In the genomic region with DNA sequence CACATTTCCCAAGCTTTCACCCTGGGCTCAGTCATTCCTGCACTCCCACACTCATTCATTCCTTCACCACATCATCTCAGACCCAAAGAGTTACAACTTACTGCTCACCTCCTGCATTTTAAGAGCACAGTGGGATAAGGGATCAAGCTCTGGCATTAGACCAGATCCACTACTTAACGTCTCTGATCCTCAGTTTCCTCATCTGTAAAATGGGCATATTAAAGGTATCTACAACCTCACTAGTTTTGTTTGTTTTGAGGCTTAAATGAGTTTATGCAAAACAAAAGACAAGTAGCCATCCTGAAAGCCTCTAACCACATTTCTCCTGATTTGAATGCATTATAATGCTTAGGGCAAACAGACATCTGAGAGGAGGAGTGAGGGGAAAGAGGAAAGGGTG, we compare ENCODE assay signal across 39 cellular contexts.
"Had no signal": no experiment of that assay in that cellular context is flagged by ENCODE, and none has a peak within 500 bp of the region (broad histone marks: within the 10 kb centered on the region; RNA-seq: fewer than 3 reads in every experiment).

No MANE protein-coding gene starts in this region.

- ATAC-seq: activated CD8-positive, alpha-beta T cell treated with anti-CD3 and anti-CD28 coated beads for 36 hours; activated naive CD4-positive, alpha-beta T cell treated with anti-CD3 and anti-CD28 coated beads, Interleukin-2, amount 50 U/mL, for 72 hours; activated T-cell treated with anti-CD3 and anti-CD28 coated beads, Interleukin-2, amount 50 U/mL, for 4 hours; activated T-cell treated with anti-CD3 and anti-CD28 coated beads, Interleukin-2, amount 50 U/mL, for 72 hours; activated T-helper 17 cell treated with anti-CD3 and anti-CD28 coated beads, Interleukin-2, amount 50 U/mL, for 72 hours; body of pancreas had no signal

- H3K27me3 ChIP-seq: adrenal gland, body of pancreas, brain microvascular endothelial cell, breast epithelium, cardiac muscle cell had no signal

- H3K27me3 Mint-ChIP-seq: activated B cell treated with CpG ODN at 0.5 μM for 24 hours; activated CD4-positive, alpha-beta memory T cell treated with anti-CD3 and anti-CD28 coated beads for 36 hours; activated CD4-positive, alpha-beta T cell treated with anti-CD3 and anti-CD28 coated beads, Interleukin-2, amount 10 ng/mL, durations not matched to agents 24 days and 14 days; activated CD8-positive, alpha-beta T cell treated with anti-CD3 and anti-CD28 coated beads for 36 hours; activated naive CD4-positive, alpha-beta T cell treated with anti-CD3 and anti-CD28 coated beads, Interleukin-2, amount 10 ng/mL, durations not matched to agents 7 days and 5 days; activated naive CD8-positive, alpha-beta T cell treated with anti-CD3 and anti-CD28 coated beads for 36 hours; activated T-helper 17 cell treated with anti-CD3 and anti-CD28 coated beads, Interleukin-2, amount 50 U/mL, for 72 hours; central memory CD8-positive, alpha-beta T cell had no signal

- H3K4me3 ChIP-seq: adrenal gland, body of pancreas, breast epithelium, cardiac muscle cell had no signal

- H3K36me3 Mint-ChIP-seq: activated CD4-positive, alpha-beta memory T cell treated with anti-CD3 and anti-CD28 coated beads for 36 hours; activated naive CD4-positive, alpha-beta T cell treated with anti-CD3 and anti-CD28 coated beads, Interleukin-2, amount 50 U/mL, for 72 hours had no signal

- H3K4me1 ChIP-seq: adrenal gland, breast epithelium had no signal

- H3K4me1 Mint-ChIP-seq: activated T-helper 17 cell treated with anti-CD3 and anti-CD28 coated beads, Interleukin-2, amount 50 U/mL, for 72 hours had no signal

- H3K36me3 ChIP-seq: adrenal gland, brain microvascular endothelial cell, breast epithelium, cardiac muscle cell had no signal

- H3K4me3 Mint-ChIP-seq: activated B cell treated with CpG ODN at 0.5 μM for 24 hours; activated CD4-positive, alpha-beta memory T cell treated with anti-CD3 and anti-CD28 coated beads for 36 hours; activated CD4-positive, alpha-beta T cell treated with anti-CD3 and anti-CD28 coated beads, Interleukin-2, amount 10 ng/mL, durations not matched to agents 24 days and 14 days; activated CD8-positive, alpha-beta T cell treated with anti-CD3 and anti-CD28 coated beads for 36 hours; activated naive CD4-positive, alpha-beta T cell treated with anti-CD3 and anti-CD28 coated beads, Interleukin-2, amount 10 ng/mL, durations not matched to agents 7 days and 5 days; activated naive CD8-positive, alpha-beta T cell treated with anti-CD3 and anti-CD28 coated beads for 36 hours; activated T-cell treated with anti-CD3 and anti-CD28 coated beads, Interleukin-2, amount 50 U/mL, for 4 hours; activated T-cell treated with anti-CD3 and anti-CD28 coated beads, Interleukin-2, amount 50 U/mL, for 72 hours; activated T-helper 1 cell treated with anti-CD3 and anti-CD28 coated beads, Interleukin-12 subunit alpha, Interleukin-12 subunit beta, Interleukin-2, Interleukin-4 antibody, amounts not matched to agents 30 ng/mL and 10 ng/mL and 1 ng/mL, durations not matched to agents 14 hours and 24 hours and 36 hours; activated T-helper 17 cell treated with anti-CD3 and anti-CD28 coated beads, Interleukin-2, amount 50 U/mL, for 72 hours; central memory CD8-positive, alpha-beta T cell; T-helper 1 cell treated with Interleukin-12 subunit alpha and Interleukin-12 subunit beta and Interleukin-4 antibody, amounts not matched to agents 30 μg/mL and 1 μg/mL, for 36 hours; T-helper 2 cell treated with Interferon-gamma antibody and Interleukin-4, amounts not matched to agents 5 μg/mL and 100 μg/mL, for 36 hours had no signal

- H3K9me3 Mint-ChIP-seq: activated B cell treated with CpG ODN at 0.5 μM for 24 hours; activated CD4-positive, alpha-beta memory T cell treated with anti-CD3 and anti-CD28 coated beads for 36 hours; activated CD4-positive, alpha-beta T cell treated with anti-CD3 and anti-CD28 coated beads, Interleukin-2, amount 10 ng/mL, durations not matched to agents 24 days and 14 days; activated CD8-positive, alpha-beta T cell treated with anti-CD3 and anti-CD28 coated beads for 36 hours; activated naive CD4-positive, alpha-beta T cell treated with anti-CD3 and anti-CD28 coated beads, Interleukin-2, amount 10 ng/mL, durations not matched to agents 7 days and 5 days; activated naive CD4-positive, alpha-beta T cell treated with anti-CD3 and anti-CD28 coated beads, Interleukin-2, amount 50 U/mL, for 72 hours; activated naive CD8-positive, alpha-beta T cell treated with anti-CD3 and anti-CD28 coated beads for 36 hours; activated T-cell treated with anti-CD3 and anti-CD28 coated beads, Interleukin-2, amount 50 U/mL, for 4 hours; activated T-cell treated with anti-CD3 and anti-CD28 coated beads, Interleukin-2, amount 50 U/mL, for 72 hours; activated T-helper 1 cell treated with anti-CD3 and anti-CD28 coated beads, Interleukin-12 subunit alpha, Interleukin-12 subunit beta, Interleukin-2, Interleukin-4 antibody, amounts not matched to agents 30 ng/mL and 10 ng/mL and 1 ng/mL, durations not matched to agents 14 hours and 24 hours and 36 hours; activated T-helper 17 cell treated with anti-CD3 and anti-CD28 coated beads, Interleukin-2, amount 50 U/mL, for 72 hours; central memory CD8-positive, alpha-beta T cell; T-helper 1 cell treated with Interleukin-12 subunit alpha and Interleukin-12 subunit beta and Interleukin-4 antibody, amounts not matched to agents 30 μg/mL and 1 μg/mL, for 36 hours; T-helper 2 cell treated with Interferon-gamma antibody and Interleukin-4, amounts not matched to agents 5 μg/mL and 100 μg/mL, for 36 hours had no signal

- H3K27ac Mint-ChIP-seq: activated B cell treated with CpG ODN at 0.5 μM for 24 hours; activated CD4-positive, alpha-beta memory T cell treated with anti-CD3 and anti-CD28 coated beads for 36 hours; activated CD4-positive, alpha-beta T cell treated with anti-CD3 and anti-CD28 coated beads, Interleukin-2, amount 10 ng/mL, durations not matched to agents 24 days and 14 days; activated CD8-positive, alpha-beta T cell treated with anti-CD3 and anti-CD28 coated beads for 36 hours; activated naive CD4-positive, alpha-beta T cell treated with anti-CD3 and anti-CD28 coated beads, Interleukin-2, amount 10 ng/mL, durations not matched to agents 7 days and 5 days; activated naive CD8-positive, alpha-beta T cell treated with anti-CD3 and anti-CD28 coated beads for 36 hours; activated T-cell treated with anti-CD3 and anti-CD28 coated beads, Interleukin-2, amount 50 U/mL, for 72 hours; activated T-helper 1 cell treated with anti-CD3 and anti-CD28 coated beads, Interleukin-12 subunit alpha, Interleukin-12 subunit beta, Interleukin-2, Interleukin-4 antibody, amounts not matched to agents 30 ng/mL and 10 ng/mL and 1 ng/mL, durations not matched to agents 14 hours and 24 hours and 36 hours; T-helper 1 cell treated with Interleukin-12 subunit alpha and Interleukin-12 subunit beta and Interleukin-4 antibody, amounts not matched to agents 30 μg/mL and 1 μg/mL, for 36 hours; T-helper 2 cell treated with Interferon-gamma antibody and Interleukin-4, amounts not matched to agents 5 μg/mL and 100 μg/mL, for 36 hours had no signal

- H3K27ac ChIP-seq: adrenal gland, body of pancreas, brain microvascular endothelial cell, breast epithelium, cardiac muscle cell, VCaP had no signal

- FAIRE-seq: astrocyte, TTC549 had no signal

- H3K9me3 ChIP-seq: adrenal gland, body of pancreas, breast epithelium had no signal

- DNase-seq: activated B cell treated with CpG ODN at 0.5 μM for 24 hours; activated CD4-positive, alpha-beta memory T cell treated with anti-CD3 and anti-CD28 coated beads for 36 hours; activated CD4-positive, alpha-beta T cell treated with anti-CD3 and anti-CD28 coated beads for 4 hours; activated CD4-positive, alpha-beta T cell treated with anti-CD3 and anti-CD28 coated beads, Interleukin-2, amount 10 ng/mL, durations not matched to agents 24 days and 14 days; activated CD4-positive, alpha-beta T cell treated with anti-CD3 and anti-CD28 coated beads, Interleukin-2, amount 50 U/mL, for 1 hour; activated CD4-positive, alpha-beta T cell treated with anti-CD3 and anti-CD28 coated beads, Interleukin-2, amount 50 U/mL, for 4 hours; activated CD4-positive, CD25-positive, alpha-beta regulatory T cell treated with anti-CD3 and anti-CD28 coated beads, Interleukin-2, amount 50 U/mL, for 72 hours; activated CD8-positive, alpha-beta memory T cell treated with anti-CD3 and anti-CD28 coated beads, Interleukin-2, amount 50 U/mL, for 4 hours; activated CD8-positive, alpha-beta T cell treated with anti-CD3 and anti-CD28 coated beads for 36 hours; activated effector memory CD4-positive, alpha-beta T cell treated with anti-CD3 and anti-CD28 coated beads, Interleukin-2, amount 50 U/mL, for 16 hours; activated gamma-delta T cell treated with Interleukin-2 at 50 U/mL for 16 hours; activated naive CD4-positive, alpha-beta T cell treated with anti-CD3 and anti-CD28 coated beads, Interleukin-2, amount 10 ng/mL, durations not matched to agents 7 days and 5 days; activated naive CD4-positive, alpha-beta T cell treated with Interleukin-2 at 50 U/mL for 16 hours; activated naive CD8-positive, alpha-beta T cell treated with anti-CD3 and anti-CD28 coated beads for 36 hours; activated T-cell treated with anti-CD3 and anti-CD28 coated beads for 4 hours; activated T-cell treated with anti-CD3 and anti-CD28 coated beads, Interleukin-2, amount 50 U/mL, for 1 hour; activated T-cell treated with anti-CD3 and anti-CD28 coated beads, Interleukin-2, amount 50 U/mL, for 4 hours; activated T-cell treated with anti-CD3 and anti-CD28 coated beads, Interleukin-2, amount 50 U/mL, for 72 hours; adrenal gland; amniotic stem cell; aorta; body of pancreas; brain microvascular endothelial cell; caudate nucleus; cerebellar nuclear complex; T-helper 1 cell; T-helper 2 cell; T-helper 9 cell had no signal
